Comparison of ENCODE assay signal across 1 cellular context in the genomic region with DNA sequence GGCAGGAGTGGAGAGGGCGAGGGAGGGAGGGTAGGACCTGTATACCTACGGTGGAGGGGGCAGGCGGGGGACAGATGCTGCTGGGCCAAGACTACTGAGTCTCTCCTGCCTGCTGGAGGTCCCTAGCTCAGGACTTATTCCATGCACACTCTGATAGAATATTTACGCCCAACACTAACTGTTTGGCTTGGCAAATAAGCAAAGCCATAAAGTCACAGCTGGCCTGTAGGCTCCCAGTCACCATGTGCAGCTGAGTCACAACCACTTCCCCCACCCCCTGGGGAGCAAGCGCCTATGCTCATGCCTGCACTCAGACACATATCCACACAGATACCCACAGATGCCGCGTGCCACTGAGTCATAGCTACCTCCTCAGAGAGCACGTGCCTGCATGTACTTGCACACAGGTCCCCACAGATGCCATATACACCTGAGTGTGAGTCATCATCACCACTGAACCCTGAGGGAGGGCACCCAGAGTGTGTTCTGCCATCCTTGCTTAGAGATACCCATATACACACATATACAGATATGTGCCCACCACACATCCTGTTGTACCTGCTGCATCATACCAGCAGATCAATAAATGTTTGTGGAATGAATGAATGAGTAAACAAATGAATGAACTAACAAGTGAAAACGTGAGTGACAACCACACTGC.
TF ChIP-seq lines count a peak whose summit lies in the region.

No MANE protein-coding gene starts in this region.

TF ChIP-seq in SK-N-SH, 30 proteins besides CTCF, POLR2A, EP300 and RAD21 (continued from another document):
- TF ChIP-seq, protein P1, sequence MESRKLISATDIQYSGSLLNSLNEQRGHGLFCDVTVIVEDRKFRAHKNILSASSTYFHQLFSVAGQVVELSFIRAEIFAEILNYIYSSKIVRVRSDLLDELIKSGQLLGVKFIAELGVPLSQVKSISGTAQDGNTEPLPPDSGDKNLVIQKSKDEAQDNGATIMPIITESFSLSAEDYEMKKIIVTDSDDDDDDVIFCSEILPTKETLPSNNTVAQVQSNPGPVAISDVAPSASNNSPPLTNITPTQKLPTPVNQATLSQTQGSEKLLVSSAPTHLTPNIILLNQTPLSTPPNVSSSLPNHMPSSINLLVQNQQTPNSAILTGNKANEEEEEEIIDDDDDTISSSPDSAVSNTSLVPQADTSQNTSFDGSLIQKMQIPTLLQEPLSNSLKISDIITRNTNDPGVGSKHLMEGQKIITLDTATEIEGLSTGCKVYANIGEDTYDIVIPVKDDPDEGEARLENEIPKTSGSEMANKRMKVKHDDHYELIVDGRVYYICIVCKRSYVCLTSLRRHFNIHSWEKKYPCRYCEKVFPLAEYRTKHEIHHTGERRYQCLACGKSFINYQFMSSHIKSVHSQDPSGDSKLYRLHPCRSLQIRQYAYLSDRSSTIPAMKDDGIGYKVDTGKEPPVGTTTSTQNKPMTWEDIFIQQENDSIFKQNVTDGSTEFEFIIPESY (IDR thresholded peaks at IDR 0.05; ENCODE audit: borderline replicate concordance, low read depth), result peak; percentile 80
- TF ChIP-seq, protein P2, sequence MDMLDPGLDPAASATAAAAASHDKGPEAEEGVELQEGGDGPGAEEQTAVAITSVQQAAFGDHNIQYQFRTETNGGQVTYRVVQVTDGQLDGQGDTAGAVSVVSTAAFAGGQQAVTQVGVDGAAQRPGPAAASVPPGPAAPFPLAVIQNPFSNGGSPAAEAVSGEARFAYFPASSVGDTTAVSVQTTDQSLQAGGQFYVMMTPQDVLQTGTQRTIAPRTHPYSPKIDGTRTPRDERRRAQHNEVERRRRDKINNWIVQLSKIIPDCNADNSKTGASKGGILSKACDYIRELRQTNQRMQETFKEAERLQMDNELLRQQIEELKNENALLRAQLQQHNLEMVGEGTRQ (IDR thresholded peaks at IDR 0.05; ENCODE audit: borderline replicate concordance, low read depth, low read length), result no peak
- TF ChIP-seq TCF12 (IDR thresholded peaks at IDR 0.05) (peak; percentile 99), YY1 (IDR thresholded peaks at IDR 0.05; ENCODE audit: low read depth) (no peak), NFIC (IDR thresholded peaks at IDR 0.05; ENCODE audit: borderline replicate concordance) (peak; percentile 96), FOXM1 (IDR thresholded peaks at IDR 0.05; ENCODE audit: low read depth) (peak; percentile 74; the same call in 1 of the 2 replicates), MEF2A (IDR thresholded peaks at IDR 0.05; ENCODE audit: borderline replicate concordance, low read depth) (peak; percentile 64; the same call in 1 of the 2 replicates), RFX5 (IDR thresholded peaks at IDR 0.05; ENCODE audit: low read length) (no peak), MXI1 (IDR thresholded peaks at IDR 0.05; ENCODE audit: low read depth, low read length) (no peak), ELF1 (IDR thresholded peaks at IDR 0.05) (no peak), GATA2 (CRISPR knock-in tag; IDR thresholded peaks at IDR 0.05) (no peak), POLR2AphosphoS5 (IDR thresholded peaks at IDR 0.05; ENCODE audit: low read depth, low read length) (peak; percentile 84; the same call in 1 of the 2 replicates), JUND (IDR thresholded peaks at IDR 0.05) (peak; percentile 98), TAF1 (IDR thresholded peaks at IDR 0.05; ENCODE audit: borderline replicate concordance, low read depth, low read length) (0 out of 2 replicates have a peak, but pooled peaks have one; percentile 23), SIN3A (IDR thresholded peaks at IDR 0.05; ENCODE audit: borderline replicate concordance, low read depth, low read length) (0 out of 2 replicates have a peak, but pooled peaks have one; percentile 53), CHD2 (IDR thresholded peaks at IDR 0.05; ENCODE audit: low read length, partially characterized antibody) (no peak), FOSL2 (IDR thresholded peaks at IDR 0.05; ENCODE audit: borderline replicate concordance, low read depth) (peak; percentile 98)
- TF ChIP-seq, protein P3, sequence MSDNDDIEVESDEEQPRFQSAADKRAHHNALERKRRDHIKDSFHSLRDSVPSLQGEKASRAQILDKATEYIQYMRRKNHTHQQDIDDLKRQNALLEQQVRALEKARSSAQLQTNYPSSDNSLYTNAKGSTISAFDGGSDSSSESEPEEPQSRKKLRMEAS (IDR thresholded peaks at IDR 0.05; ENCODE audit: low read depth), result peak; percentile 99
- TF ChIP-seq, protein P4, sequence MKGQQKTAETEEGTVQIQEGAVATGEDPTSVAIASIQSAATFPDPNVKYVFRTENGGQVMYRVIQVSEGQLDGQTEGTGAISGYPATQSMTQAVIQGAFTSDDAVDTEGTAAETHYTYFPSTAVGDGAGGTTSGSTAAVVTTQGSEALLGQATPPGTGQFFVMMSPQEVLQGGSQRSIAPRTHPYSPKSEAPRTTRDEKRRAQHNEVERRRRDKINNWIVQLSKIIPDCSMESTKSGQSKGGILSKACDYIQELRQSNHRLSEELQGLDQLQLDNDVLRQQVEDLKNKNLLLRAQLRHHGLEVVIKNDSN (IDR thresholded peaks at IDR 0.05; ENCODE audit: borderline replicate concordance, low read depth), result peak; percentile 74; the same call in 1 of the 2 replicates
